8 cellular contexts compared by ENCODE assay signal in genomic region chr12:123050331-123050809, GRCh38.
A peak's percentile ranks its signal among the peaks of the same experiment; 100 is the strongest.
DNase-seq lines count a peak whose midpoint lies in the region; ATAC-seq, FAIRE-seq and TF ChIP-seq lines count a peak whose summit lies in the region.

No MANE protein-coding gene starts in this region.

- H3K27ac Mint-ChIP-seq in astrocyte (ENCODE audit: unreplicated experiment): no peak overlapping the region

- no peak overlapping the region for H3K4me3 Mint-ChIP-seq in astrocyte (ENCODE audit: unreplicated experiment)

- H3K9ac ChIP-seq in astrocyte (ENCODE audit: low read length) (no peak overlapping the region), skeletal muscle tissue (ENCODE audit: low read depth in 1 of 3, low read length in 3 of 3) (peak overlapping the region; percentile 24 to 74 (median 30))

- peak overlapping the region; percentile 45 for H3K4me2 ChIP-seq in astrocyte (ENCODE audit: low read length)

- H3K4me1 Mint-ChIP-seq in astrocyte (ENCODE audit: low read depth, unreplicated experiment): peaks cover 15% of the 10 kb centered on the region

- H3K9me3 ChIP-seq in KOPT-K1 (ENCODE audit: insufficient read depth, low read length, poor library complexity, severe bottlenecking) (no peaks in the 10 kb centered on the region), astrocyte (ENCODE audit: insufficient read depth, low read depth, low read length) (no peaks in the 10 kb centered on the region), left ventricle myocardium inferior (replicated peaks) (no peaks in the 10 kb centered on the region), skeletal muscle tissue (ENCODE audit: control insufficient read depth in 3 of 3, low read length in 3 of 3) (no peaks in the 10 kb centered on the region)

- H3K27ac ChIP-seq in KOPT-K1 (ENCODE audit: low read depth, low read length, poor library complexity, severe bottlenecking) (peak overlapping the region; percentile 36), astrocyte (ENCODE audit: low read depth, low read length) (peak overlapping the region; percentile 22), left ventricle myocardium inferior (replicated peaks) (peak overlapping the region; percentile 85), skeletal muscle tissue (ENCODE audit: low read depth, low read length) (peak overlapping the region; percentile 85)

- no peaks in the 10 kb centered on the region for H3K36me3 Mint-ChIP-seq in astrocyte (ENCODE audit: low read depth, unreplicated experiment)

- peak; percentile 63 for DNase-seq in astrocyte (ENCODE audit: low read depth)
- DNase-seq in left ventricle myocardium inferior: peak; percentile 52
- DNase-seq in SIG-M5 (lab: John Stamatoyannopoulos, UW): no peak
- no peak for DNase-seq in OCI-M2 (lab: John Stamatoyannopoulos, UW; ENCODE audit: unreplicated experiment)

- H2AFZ ChIP-seq in astrocyte (ENCODE audit: low read depth, low read length): no peak overlapping the region

- H3K27me3 ChIP-seq in astrocyte (ENCODE audit: insufficient read depth, low read length): no peaks in the 10 kb centered on the region
- H3K27me3 ChIP-seq in left ventricle myocardium inferior (ENCODE audit: low read depth): no peaks in the 10 kb centered on the region
- no peaks in the 10 kb centered on the region for H3K27me3 ChIP-seq in skeletal muscle tissue (ENCODE audit: control insufficient read depth in 3 of 3, insufficient read depth in 3 of 3, low read length in 3 of 3)

- H3K4me1 ChIP-seq in astrocyte (ENCODE audit: insufficient read depth, low read length) (peaks cover 13% of the 10 kb centered on the region), left ventricle myocardium inferior (peaks cover 67% of the 10 kb centered on the region), skeletal muscle tissue (ENCODE audit: control insufficient read depth in 3 of 3, insufficient read depth in 3 of 3, low read length in 3 of 3) (peaks cover 25 to 43% (median 34%) of the 10 kb centered on the region in 3 donors)

- no peaks in the 10 kb centered on the region for H3K27me3 Mint-ChIP-seq in astrocyte (ENCODE audit: low read depth, unreplicated experiment)

- H3K4me3 ChIP-seq in astrocyte (ENCODE audit: insufficient read depth, low read depth, low read length): no peak overlapping the region
- H3K4me3 ChIP-seq in left ventricle myocardium inferior: no peak overlapping the region
- no peak overlapping the region for H3K4me3 ChIP-seq in skeletal muscle tissue (ENCODE audit: low read length in 3 of 3)

- no peak for TF ChIP-seq CTCF in astrocyte (IDR thresholded peaks at IDR 0.05; ENCODE audit: insufficient read depth, low read depth, low read length)
- no peak for TF ChIP-seq CTCF in left ventricle myocardium inferior (IDR thresholded peaks at IDR 0.05; ENCODE audit: borderline replicate concordance)

- no peak for FAIRE-seq in astrocyte (lab: Jason Lieb, UNC)

- no peaks in the 10 kb centered on the region for H3K79me2 ChIP-seq in astrocyte (ENCODE audit: insufficient read depth, low read length)

- intact Hi-C loops in left ventricle myocardium inferior (cut with micrococcal nuclease): no loop called here

- H4K20me1 ChIP-seq in astrocyte (ENCODE audit: insufficient read depth, low read length): peaks cover 19% of the 10 kb centered on the region

- peaks cover 5% of the 10 kb centered on the region for H3K9me3 Mint-ChIP-seq in astrocyte (ENCODE audit: unreplicated experiment)

- ATAC-seq in HG03342 (IDR thresholded peaks at IDR 0.05; ENCODE audit: unreplicated experiment) (no peak), HG03139 (IDR thresholded peaks at IDR 0.05; ENCODE audit: unreplicated experiment) (no peak)

- H3K36me3 ChIP-seq in KOPT-K1 (ENCODE audit: insufficient read depth, low read length): no peaks in the 10 kb centered on the region; the same call in 1 of the 2 replicates
- H3K36me3 ChIP-seq in astrocyte (ENCODE audit: insufficient read depth, low read length): no peaks in the 10 kb centered on the region
- H3K36me3 ChIP-seq in left ventricle myocardium inferior: no peaks in the 10 kb centered on the region
- H3K36me3 ChIP-seq in skeletal muscle tissue (ENCODE audit: control insufficient read depth in 3 of 3, insufficient read depth in 3 of 3, low read length in 3 of 3): no peaks in the 10 kb centered on the region

Comparison
In these comparisons a context has a peak if more than half of its experiments do, and no peak if none do; other contexts are left out.
1. H3K27ac ChIP-seq: peak in every context shown above with its lines; median percentile 85 in left ventricle myocardium inferior; 85 in skeletal muscle tissue; 36 in KOPT-K1; 22 in astrocyte.
2. DNase-seq: peak in astrocyte (single experiment) and left ventricle myocardium inferior (single experiment); none in SIG-M5 (single experiment) and OCI-M2 (single experiment).